2 cellular contexts compared by ENCODE assay signal in genomic region chr1:100928128-100928527, GRCh38.
TF ChIP-seq lines count a peak whose summit lies in the region.

No MANE protein-coding gene starts in this region.

TF ChIP-seq in HepG2, 621 proteins besides CTCF, POLR2A, EP300 and RAD21:
- TF ChIP-seq HES4 (CRISPR knock-in tag; IDR thresholded peaks at IDR 0.05; ENCODE audit: borderline replicate concordance) = no peak
- TF ChIP-seq ZFAT (CRISPR knock-in tag; conservative IDR thresholded peaks at IDR 0.05) = no peak
- TF ChIP-seq ZBTB7B (CRISPR knock-in tag; IDR thresholded peaks at IDR 0.05) = no peak
- no peak for TF ChIP-seq ATF2 (CRISPR knock-in tag; IDR thresholded peaks at IDR 0.05)
- TF ChIP-seq, protein P1, sequence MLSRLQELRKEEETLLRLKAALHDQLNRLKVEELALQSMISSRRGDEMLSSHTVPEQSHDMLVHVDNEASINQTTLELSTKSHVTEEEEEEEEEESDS (CRISPR knock-in tag; IDR thresholded peaks at IDR 0.05; ENCODE audit: borderline replicate concordance) = no peak
- no peak for TF ChIP-seq ZNF30 (CRISPR knock-in tag; IDR thresholded peaks at IDR 0.05)
- TF ChIP-seq, protein P2, sequence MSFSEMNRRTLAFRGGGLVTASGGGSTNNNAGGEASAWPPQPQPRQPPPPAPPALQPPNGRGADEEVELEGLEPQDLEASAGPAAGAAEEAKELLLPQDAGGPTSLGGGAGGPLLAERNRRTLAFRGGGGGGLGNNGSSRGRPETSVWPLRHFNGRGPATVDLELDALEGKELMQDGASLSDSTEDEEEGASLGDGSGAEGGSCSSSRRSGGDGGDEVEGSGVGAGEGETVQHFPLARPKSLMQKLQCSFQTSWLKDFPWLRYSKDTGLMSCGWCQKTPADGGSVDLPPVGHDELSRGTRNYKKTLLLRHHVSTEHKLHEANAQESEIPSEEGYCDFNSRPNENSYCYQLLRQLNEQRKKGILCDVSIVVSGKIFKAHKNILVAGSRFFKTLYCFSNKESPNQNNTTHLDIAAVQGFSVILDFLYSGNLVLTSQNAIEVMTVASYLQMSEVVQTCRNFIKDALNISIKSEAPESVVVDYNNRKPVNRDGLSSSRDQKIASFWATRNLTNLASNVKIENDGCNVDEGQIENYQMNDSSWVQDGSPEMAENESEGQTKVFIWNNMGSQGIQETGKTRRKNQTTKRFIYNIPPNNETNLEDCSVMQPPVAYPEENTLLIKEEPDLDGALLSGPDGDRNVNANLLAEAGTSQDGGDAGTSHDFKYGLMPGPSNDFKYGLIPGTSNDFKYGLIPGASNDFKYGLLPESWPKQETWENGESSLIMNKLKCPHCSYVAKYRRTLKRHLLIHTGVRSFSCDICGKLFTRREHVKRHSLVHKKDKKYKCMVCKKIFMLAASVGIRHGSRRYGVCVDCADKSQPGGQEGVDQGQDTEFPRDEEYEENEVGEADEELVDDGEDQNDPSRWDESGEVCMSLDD (CRISPR knock-in tag; IDR thresholded peaks at IDR 0.05; ENCODE audit: borderline replicate concordance) = no peak
- TF ChIP-seq, protein P3, sequence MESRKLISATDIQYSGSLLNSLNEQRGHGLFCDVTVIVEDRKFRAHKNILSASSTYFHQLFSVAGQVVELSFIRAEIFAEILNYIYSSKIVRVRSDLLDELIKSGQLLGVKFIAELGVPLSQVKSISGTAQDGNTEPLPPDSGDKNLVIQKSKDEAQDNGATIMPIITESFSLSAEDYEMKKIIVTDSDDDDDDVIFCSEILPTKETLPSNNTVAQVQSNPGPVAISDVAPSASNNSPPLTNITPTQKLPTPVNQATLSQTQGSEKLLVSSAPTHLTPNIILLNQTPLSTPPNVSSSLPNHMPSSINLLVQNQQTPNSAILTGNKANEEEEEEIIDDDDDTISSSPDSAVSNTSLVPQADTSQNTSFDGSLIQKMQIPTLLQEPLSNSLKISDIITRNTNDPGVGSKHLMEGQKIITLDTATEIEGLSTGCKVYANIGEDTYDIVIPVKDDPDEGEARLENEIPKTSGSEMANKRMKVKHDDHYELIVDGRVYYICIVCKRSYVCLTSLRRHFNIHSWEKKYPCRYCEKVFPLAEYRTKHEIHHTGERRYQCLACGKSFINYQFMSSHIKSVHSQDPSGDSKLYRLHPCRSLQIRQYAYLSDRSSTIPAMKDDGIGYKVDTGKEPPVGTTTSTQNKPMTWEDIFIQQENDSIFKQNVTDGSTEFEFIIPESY (CRISPR knock-in tag; IDR thresholded peaks at IDR 0.05) = no peak
- TF ChIP-seq, protein P4, sequence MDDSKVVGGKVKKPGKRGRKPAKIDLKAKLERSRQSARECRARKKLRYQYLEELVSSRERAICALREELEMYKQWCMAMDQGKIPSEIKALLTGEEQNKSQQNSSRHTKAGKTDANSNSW (CRISPR knock-in tag; IDR thresholded peaks at IDR 0.05; ENCODE audit: borderline replicate concordance) = no peak
- TF ChIP-seq ZNF17 (CRISPR knock-in tag; IDR thresholded peaks at IDR 0.05) = no peak

TF ChIP-seq in H1, 55 proteins besides CTCF, POLR2A, EP300 and RAD21:
- TF ChIP-seq SAP30 (IDR thresholded peaks at IDR 0.05; ENCODE audit: insufficient read depth, insufficient replicate concordance, low read length) (no peak), SIN3A (conservative IDR thresholded peaks at IDR 0.05 in 1 of 2, IDR thresholded peaks at IDR 0.05 in 1 of 2; ENCODE audit: low read depth in 1 of 2, low read length in 2 of 2) (no peak), POLR2AphosphoS5 (IDR thresholded peaks at IDR 0.05; ENCODE audit: low read depth, low read length) (no peak), RFX5 (IDR thresholded peaks at IDR 0.05; ENCODE audit: borderline replicate concordance, low read depth, low read length) (no peak), TCF12 (IDR thresholded peaks at IDR 0.05; ENCODE audit: low read depth, low read length) (no peak), GABPA (IDR thresholded peaks at IDR 0.05; ENCODE audit: borderline replicate concordance, insufficient read depth, low read length) (no peak), TAF1 (IDR thresholded peaks at IDR 0.05; ENCODE audit: low read depth, low read length) (no peak), YY1 (IDR thresholded peaks at IDR 0.05; ENCODE audit: low read depth, low read length) (no peak), SP1 (IDR thresholded peaks at IDR 0.05; ENCODE audit: low read depth, low read length) (no peak), CHD1 (IDR thresholded peaks at IDR 0.05; ENCODE audit: low read depth, low read length) (no peak), SIRT6 (IDR thresholded peaks at IDR 0.05; ENCODE audit: low read length) (no peak), HDAC2 (IDR thresholded peaks at IDR 0.05; ENCODE audit: borderline replicate concordance in 1 of 2, low read depth in 2 of 2, low read length in 2 of 2) (no peak), EGR1 (IDR thresholded peaks at IDR 0.05; ENCODE audit: borderline replicate concordance, low read depth, low read length) (no peak)
